ENCODE assay signal across 1 cellular context in the genomic region with DNA sequence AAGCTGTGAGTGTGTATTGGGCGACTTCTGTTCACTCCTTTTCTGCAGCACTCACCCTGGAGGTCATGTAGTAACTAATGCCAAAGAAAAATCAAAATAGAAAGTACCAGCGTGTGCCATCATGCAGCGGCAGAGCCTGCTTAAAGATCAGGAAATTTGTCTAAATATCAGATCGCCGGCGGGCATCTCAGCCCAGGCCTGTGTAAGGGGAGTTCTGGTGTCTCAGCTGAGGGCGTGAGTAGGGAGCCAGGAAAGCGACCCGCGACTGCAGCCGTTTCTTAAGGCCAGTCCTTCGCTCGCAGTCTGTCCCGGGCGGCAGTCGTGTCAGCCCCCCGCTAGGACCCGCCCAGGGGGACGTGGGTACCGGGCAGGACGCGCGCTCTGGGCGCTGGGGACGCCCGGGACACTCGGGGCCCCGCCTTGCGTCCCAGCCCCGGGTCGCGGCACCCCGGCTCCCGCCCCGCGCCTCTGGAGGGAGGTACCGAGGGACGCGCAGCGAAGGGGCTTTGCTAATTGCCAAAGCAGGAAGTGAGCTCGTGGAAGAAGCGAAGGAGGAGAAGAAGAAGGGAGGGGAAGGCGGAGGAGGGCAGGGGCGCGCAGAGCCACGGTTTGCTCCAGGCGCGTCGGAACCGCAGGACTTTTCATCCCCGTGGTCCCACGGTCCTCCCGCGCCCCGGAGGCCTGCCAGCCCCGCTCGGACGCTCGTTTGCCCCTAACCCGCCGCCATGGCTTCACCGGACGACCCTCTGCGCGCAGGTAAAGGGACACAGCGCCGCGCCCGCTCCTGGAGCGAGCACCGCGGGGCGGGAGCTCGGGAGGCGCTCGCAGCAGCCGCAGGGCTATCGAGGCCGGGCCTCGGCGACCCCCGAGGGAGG.
A peak's percentile ranks its signal among the peaks of the same experiment; 100 is the strongest.
TF ChIP-seq lines count a peak whose summit lies in the region.

No MANE protein-coding gene starts in this region.

TF ChIP-seq in HEK293, 187 proteins besides CTCF, POLR2A, EP300 and RAD21 (continued from another document and continues in another):
- TF ChIP-seq, protein P1, sequence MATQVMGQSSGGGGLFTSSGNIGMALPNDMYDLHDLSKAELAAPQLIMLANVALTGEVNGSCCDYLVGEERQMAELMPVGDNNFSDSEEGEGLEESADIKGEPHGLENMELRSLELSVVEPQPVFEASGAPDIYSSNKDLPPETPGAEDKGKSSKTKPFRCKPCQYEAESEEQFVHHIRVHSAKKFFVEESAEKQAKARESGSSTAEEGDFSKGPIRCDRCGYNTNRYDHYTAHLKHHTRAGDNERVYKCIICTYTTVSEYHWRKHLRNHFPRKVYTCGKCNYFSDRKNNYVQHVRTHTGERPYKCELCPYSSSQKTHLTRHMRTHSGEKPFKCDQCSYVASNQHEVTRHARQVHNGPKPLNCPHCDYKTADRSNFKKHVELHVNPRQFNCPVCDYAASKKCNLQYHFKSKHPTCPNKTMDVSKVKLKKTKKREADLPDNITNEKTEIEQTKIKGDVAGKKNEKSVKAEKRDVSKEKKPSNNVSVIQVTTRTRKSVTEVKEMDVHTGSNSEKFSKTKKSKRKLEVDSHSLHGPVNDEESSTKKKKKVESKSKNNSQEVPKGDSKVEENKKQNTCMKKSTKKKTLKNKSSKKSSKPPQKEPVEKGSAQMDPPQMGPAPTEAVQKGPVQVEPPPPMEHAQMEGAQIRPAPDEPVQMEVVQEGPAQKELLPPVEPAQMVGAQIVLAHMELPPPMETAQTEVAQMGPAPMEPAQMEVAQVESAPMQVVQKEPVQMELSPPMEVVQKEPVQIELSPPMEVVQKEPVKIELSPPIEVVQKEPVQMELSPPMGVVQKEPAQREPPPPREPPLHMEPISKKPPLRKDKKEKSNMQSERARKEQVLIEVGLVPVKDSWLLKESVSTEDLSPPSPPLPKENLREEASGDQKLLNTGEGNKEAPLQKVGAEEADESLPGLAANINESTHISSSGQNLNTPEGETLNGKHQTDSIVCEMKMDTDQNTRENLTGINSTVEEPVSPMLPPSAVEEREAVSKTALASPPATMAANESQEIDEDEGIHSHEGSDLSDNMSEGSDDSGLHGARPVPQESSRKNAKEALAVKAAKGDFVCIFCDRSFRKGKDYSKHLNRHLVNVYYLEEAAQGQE (tag by site-specific recombination; IDR thresholded peaks at IDR 0.05): peak; percentile 18; the same call in 1 of the 2 replicates
- TF ChIP-seq KLF10 (tag by site-specific recombination; IDR thresholded peaks at IDR 0.05) (no peak), ZNF416 (tag by site-specific recombination; IDR thresholded peaks at IDR 0.05) (no peak), ZXDB (tag by site-specific recombination; IDR thresholded peaks at IDR 0.05) (peak; percentile 93), YY1 (tag by site-specific recombination; IDR thresholded peaks at IDR 0.05) (peak; percentile 59; the same call in 1 of the 2 replicates), ZBTB17 (tag by site-specific recombination; IDR thresholded peaks at IDR 0.05) (peak; percentile 19; the same call in 1 of the 2 replicates), KLF7 (tag by site-specific recombination; IDR thresholded peaks at IDR 0.05; ENCODE audit: borderline replicate concordance) (peak; percentile 51; the same call in 1 of the 2 replicates), ZNF335 (tag by site-specific recombination; conservative IDR thresholded peaks at IDR 0.05) (peak; percentile 91), GLI4 (tag by site-specific recombination; IDR thresholded peaks at IDR 0.05) (peak; percentile 84), IKZF3 (tag by site-specific recombination; IDR thresholded peaks at IDR 0.05) (peak; percentile 69), PRDM1 (tag by site-specific recombination; IDR thresholded peaks at IDR 0.05) (peak; percentile 58), ZNF501 (tag by site-specific recombination; IDR thresholded peaks at IDR 0.05) (peak; percentile 74), OSR2 (tag by site-specific recombination; IDR thresholded peaks at IDR 0.05) (0 out of 2 replicates have a peak, but pooled peaks have one; percentile 26)
- TF ChIP-seq, protein P2, sequence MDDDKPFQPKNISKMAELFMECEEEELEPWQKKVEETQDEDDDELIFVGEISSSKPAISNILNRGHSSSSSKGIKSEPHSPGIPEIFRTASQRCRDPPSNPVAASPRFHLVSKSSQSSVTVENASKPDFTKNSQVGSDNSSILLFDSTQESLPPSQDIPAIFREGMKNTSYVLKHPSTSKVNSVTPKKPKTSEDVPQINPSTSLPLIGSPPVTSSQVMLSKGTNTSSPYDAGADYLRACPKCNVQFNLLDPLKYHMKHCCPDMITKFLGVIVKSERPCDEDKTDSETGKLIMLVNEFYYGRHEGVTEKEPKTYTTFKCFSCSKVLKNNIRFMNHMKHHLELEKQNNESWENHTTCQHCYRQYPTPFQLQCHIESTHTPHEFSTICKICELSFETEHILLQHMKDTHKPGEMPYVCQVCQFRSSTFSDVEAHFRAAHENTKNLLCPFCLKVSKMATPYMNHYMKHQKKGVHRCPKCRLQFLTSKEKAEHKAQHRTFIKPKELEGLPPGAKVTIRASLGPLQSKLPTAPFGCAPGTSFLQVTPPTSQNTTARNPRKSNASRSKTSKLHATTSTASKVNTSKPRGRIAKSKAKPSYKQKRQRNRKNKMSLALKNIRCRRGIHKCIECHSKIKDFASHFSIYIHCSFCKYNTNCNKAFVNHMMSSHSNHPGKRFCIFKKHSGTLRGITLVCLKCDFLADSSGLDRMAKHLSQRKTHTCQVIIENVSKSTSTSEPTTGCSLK (tag by site-specific recombination; IDR thresholded peaks at IDR 0.05): no peak
- TF ChIP-seq, protein P3, sequence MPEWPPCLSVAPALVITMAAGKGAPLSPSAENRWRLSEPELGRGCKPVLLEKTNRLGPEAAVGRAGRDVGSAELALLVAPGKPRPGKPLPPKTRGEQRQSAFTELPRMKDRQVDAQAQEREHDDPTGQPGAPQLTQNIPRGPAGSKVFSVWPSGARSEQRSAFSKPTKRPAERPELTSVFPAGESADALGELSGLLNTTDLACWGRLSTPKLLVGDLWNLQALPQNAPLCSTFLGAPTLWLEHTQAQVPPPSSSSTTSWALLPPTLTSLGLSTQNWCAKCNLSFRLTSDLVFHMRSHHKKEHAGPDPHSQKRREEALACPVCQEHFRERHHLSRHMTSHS (tag by site-specific recombination; IDR thresholded peaks at IDR 0.05): 0 out of 2 replicates have a peak, but pooled peaks have one; percentile 18
- TF ChIP-seq, protein P4, sequence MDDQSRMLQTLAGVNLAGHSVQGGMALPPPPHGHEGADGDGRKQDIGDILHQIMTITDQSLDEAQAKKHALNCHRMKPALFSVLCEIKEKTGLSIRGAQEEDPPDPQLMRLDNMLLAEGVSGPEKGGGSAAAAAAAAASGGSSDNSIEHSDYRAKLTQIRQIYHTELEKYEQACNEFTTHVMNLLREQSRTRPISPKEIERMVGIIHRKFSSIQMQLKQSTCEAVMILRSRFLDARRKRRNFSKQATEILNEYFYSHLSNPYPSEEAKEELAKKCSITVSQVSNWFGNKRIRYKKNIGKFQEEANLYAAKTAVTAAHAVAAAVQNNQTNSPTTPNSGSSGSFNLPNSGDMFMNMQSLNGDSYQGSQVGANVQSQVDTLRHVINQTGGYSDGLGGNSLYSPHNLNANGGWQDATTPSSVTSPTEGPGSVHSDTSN (CRISPR knock-in tag; IDR thresholded peaks at IDR 0.05): peak; percentile 39; the same call in 1 of the 2 replicates
- TF ChIP-seq, protein P5, sequence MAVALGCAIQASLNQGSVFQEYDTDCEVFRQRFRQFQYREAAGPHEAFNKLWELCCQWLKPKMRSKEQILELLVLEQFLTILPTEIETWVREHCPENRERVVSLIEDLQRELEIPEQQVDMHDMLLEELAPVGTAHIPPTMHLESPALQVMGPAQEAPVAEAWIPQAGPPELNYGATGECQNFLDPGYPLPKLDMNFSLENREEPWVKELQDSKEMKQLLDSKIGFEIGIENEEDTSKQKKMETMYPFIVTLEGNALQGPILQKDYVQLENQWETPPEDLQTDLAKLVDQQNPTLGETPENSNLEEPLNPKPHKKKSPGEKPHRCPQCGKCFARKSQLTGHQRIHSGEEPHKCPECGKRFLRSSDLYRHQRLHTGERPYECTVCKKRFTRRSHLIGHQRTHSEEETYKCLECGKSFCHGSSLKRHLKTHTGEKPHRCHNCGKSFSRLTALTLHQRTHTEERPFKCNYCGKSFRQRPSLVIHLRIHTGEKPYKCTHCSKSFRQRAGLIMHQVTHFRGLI (tag by site-specific recombination; IDR thresholded peaks at IDR 0.05): 0 out of 2 replicates have a peak, but pooled peaks have one; percentile 61
- TF ChIP-seq, protein P6, sequence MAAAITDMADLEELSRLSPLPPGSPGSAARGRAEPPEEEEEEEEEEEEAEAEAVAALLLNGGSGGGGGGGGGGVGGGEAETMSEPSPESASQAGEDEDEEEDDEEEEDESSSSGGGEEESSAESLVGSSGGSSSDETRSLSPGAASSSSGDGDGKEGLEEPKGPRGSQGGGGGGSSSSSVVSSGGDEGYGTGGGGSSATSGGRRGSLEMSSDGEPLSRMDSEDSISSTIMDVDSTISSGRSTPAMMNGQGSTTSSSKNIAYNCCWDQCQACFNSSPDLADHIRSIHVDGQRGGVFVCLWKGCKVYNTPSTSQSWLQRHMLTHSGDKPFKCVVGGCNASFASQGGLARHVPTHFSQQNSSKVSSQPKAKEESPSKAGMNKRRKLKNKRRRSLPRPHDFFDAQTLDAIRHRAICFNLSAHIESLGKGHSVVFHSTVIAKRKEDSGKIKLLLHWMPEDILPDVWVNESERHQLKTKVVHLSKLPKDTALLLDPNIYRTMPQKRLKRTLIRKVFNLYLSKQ (tag by site-specific recombination; IDR thresholded peaks at IDR 0.05; ENCODE audit: borderline replicate concordance): no peak
- TF ChIP-seq, protein P7, sequence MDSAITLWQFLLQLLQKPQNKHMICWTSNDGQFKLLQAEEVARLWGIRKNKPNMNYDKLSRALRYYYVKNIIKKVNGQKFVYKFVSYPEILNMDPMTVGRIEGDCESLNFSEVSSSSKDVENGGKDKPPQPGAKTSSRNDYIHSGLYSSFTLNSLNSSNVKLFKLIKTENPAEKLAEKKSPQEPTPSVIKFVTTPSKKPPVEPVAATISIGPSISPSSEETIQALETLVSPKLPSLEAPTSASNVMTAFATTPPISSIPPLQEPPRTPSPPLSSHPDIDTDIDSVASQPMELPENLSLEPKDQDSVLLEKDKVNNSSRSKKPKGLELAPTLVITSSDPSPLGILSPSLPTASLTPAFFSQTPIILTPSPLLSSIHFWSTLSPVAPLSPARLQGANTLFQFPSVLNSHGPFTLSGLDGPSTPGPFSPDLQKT (IDR thresholded peaks at IDR 0.05; ENCODE audit: borderline replicate concordance, low read depth, low read length): no peak
- TF ChIP-seq, protein P8, sequence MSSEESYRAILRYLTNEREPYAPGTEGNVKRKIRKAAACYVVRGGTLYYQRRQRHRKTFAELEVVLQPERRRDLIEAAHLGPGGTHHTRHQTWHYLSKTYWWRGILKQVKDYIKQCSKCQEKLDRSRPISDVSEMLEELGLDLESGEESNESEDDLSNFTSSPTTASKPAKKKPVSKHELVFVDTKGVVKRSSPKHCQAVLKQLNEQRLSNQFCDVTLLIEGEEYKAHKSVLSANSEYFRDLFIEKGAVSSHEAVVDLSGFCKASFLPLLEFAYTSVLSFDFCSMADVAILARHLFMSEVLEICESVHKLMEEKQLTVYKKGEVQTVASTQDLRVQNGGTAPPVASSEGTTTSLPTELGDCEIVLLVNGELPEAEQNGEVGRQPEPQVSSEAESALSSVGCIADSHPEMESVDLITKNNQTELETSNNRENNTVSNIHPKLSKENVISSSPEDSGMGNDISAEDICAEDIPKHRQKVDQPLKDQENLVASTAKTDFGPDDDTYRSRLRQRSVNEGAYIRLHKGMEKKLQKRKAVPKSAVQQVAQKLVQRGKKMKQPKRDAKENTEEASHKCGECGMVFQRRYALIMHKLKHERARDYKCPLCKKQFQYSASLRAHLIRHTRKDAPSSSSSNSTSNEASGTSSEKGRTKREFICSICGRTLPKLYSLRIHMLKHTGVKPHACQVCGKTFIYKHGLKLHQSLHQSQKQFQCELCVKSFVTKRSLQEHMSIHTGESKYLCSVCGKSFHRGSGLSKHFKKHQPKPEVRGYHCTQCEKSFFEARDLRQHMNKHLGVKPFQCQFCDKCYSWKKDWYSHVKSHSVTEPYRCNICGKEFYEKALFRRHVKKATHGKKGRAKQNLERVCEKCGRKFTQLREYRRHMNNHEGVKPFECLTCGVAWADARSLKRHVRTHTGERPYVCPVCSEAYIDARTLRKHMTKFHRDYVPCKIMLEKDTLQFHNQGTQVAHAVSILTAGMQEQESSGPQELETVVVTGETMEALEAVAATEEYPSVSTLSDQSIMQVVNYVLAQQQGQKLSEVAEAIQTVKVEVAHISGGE (tag by site-specific recombination; conservative IDR thresholded peaks at IDR 0.05; ENCODE audit: low read depth): peak; percentile 58
- TF ChIP-seq, protein P9, sequence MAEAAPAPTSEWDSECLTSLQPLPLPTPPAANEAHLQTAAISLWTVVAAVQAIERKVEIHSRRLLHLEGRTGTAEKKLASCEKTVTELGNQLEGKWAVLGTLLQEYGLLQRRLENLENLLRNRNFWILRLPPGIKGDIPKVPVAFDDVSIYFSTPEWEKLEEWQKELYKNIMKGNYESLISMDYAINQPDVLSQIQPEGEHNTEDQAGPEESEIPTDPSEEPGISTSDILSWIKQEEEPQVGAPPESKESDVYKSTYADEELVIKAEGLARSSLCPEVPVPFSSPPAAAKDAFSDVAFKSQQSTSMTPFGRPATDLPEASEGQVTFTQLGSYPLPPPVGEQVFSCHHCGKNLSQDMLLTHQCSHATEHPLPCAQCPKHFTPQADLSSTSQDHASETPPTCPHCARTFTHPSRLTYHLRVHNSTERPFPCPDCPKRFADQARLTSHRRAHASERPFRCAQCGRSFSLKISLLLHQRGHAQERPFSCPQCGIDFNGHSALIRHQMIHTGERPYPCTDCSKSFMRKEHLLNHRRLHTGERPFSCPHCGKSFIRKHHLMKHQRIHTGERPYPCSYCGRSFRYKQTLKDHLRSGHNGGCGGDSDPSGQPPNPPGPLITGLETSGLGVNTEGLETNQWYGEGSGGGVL (tag by site-specific recombination; IDR thresholded peaks at IDR 0.05): peak; percentile 89
- TF ChIP-seq, protein P10, sequence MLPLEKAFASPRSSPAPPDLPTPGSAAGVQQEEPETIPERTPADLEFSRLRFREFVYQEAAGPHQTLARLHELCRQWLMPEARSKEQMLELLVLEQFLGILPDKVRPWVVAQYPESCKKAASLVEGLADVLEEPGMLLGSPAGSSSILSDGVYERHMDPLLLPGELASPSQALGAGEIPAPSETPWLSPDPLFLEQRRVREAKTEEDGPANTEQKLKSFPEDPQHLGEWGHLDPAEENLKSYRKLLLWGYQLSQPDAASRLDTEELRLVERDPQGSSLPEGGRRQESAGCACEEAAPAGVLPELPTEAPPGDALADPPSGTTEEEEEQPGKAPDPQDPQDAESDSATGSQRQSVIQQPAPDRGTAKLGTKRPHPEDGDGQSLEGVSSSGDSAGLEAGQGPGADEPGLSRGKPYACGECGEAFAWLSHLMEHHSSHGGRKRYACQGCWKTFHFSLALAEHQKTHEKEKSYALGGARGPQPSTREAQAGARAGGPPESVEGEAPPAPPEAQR (tag by site-specific recombination; IDR thresholded peaks at IDR 0.05): no peak
- TF ChIP-seq, protein P11, sequence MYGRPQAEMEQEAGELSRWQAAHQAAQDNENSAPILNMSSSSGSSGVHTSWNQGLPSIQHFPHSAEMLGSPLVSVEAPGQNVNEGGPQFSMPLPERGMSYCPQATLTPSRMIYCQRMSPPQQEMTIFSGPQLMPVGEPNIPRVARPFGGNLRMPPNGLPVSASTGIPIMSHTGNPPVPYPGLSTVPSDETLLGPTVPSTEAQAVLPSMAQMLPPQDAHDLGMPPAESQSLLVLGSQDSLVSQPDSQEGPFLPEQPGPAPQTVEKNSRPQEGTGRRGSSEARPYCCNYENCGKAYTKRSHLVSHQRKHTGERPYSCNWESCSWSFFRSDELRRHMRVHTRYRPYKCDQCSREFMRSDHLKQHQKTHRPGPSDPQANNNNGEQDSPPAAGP (tag by site-specific recombination; IDR thresholded peaks at IDR 0.05): peak; percentile 94
